8 cellular contexts compared by ENCODE assay signal in the genomic region with DNA sequence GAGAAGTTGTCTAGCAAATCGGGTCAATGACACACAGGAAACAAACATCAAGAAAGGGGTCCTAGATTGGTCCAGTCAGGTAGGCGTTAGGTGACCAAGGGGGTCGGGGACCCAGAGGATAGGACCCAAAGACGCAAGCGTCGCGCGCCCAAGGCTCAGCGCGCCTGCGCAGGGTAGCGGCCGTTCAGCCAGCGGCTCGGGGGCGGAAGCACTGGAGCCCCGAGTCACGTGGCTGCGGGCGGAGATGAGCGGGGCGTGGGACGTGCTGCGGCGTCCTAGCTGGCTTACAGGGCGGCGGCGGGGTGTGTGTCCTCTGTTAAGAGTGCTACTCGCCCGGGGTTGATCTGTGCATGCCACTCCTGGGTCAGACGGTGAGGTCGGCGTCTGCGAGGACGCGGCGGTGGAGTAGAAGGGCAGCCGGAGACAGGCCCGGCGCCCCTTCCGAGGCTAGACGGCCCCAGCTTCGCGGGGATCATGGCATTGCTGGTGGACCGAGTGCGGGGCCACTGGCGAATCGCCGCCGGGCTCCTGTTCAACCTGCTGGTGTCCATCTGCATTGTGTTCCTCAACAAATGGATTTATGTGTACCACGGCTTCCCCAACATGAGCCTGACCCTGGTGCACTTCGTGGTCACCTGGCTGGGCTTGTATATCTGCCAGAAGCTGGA. TPM values are rescaled to one million over a fixed set of nuclear protein-coding genes. Genes with fewer than 3 reads are reported as not detected.
DNase-seq lines count a peak whose midpoint lies in the region; ATAC-seq and TF ChIP-seq lines count a peak whose summit lies in the region.

A gene (plus strand): TSS at position 273 of the 668 bp plus-strand sequence. CDS start 202 bp downstream, at position 475.

- 0% methylated on average over 52 of the region's 52 CpGs for WGBS in prostate gland
- WGBS in urinary bladder, result under 1% methylated on average over 52 of the region's 52 CpGs

- CTCF ChIA-PET in T-cell (lab: Charles Lee), result interaction anchor here (0.5 to 2.9 kb wide), 6 partner anchors 62 to 389 kb away, joined by 3 to 25 read pairs (median 3); a partner anchor contains a TSS

- TF ChIP-seq CTCF in GM13976 (IDR thresholded peaks at IDR 0.05; ENCODE audit: borderline replicate concordance, control extremely low read depth, extremely low read depth, insufficient read depth, missing control alignments) (no peak), right atrium auricular region (IDR thresholded peaks at IDR 0.05) (no peak), prostate gland (IDR thresholded peaks at IDR 0.05) (no peak)

- in situ Hi-C loops in GM13976 (cut with MboI; ENCODE audit: low sequenced_read_pairs, unreplicated experiment), result no loop called here

- peak; percentile 98 for DNase-seq in GM13976 (ENCODE audit: low spot score)
- DNase-seq in NCI-H146 (lab: John Stamatoyannopoulos, UW), result peak; percentile 94
- peak; percentile 79 to 95 (median 89) for DNase-seq in T-cell
- peak; percentile 52 to 95 (median 86) for DNase-seq in amygdala (lab: John Stamatoyannopoulos, UW)
- peak; percentile 90 for DNase-seq in right atrium auricular region (ENCODE audit: low spot score)
- DNase-seq in prostate gland (ENCODE audit: low spot score), result peak; percentile 90

- intact Hi-C loops in prostate gland (cut with DNase I), result loop anchor here (2.0 kb wide), 1 partner anchor 63 kb away; a partner anchor contains a TSS

- H3K27ac ChIP-seq in right atrium auricular region (peak within 1 kb of the TSS; percentile 79 to 81), prostate gland (peak within 1 kb of the TSS; percentile 69 to 77), urinary bladder (ENCODE audit: low read depth) (peak within 1 kb of the TSS; percentile 74)

- peak within 1 kb of the TSS; percentile 87 to 91 for H3K27ac Mint-ChIP-seq in T-cell

- H3K27me3 Mint-ChIP-seq in T-cell, result no peaks in the 10 kb centered on the region

- H3K4me3 ChIP-seq in right atrium auricular region (peak within 1 kb of the TSS; percentile 67 to 73), prostate gland (peak within 1 kb of the TSS; percentile 58 to 76), urinary bladder (ENCODE audit: low read depth, low read length) (peak within 1 kb of the TSS; percentile 72)

- no peaks in the 10 kb centered on the region for H3K27me3 ChIP-seq in right atrium auricular region
- no peaks in the 10 kb centered on the region for H3K27me3 ChIP-seq in prostate gland (replicated peaks; ENCODE audit: insufficient read depth)

- peaks cover 11% of the 10 kb centered on the region for H3K36me3 Mint-ChIP-seq in T-cell

- POLR2A ChIA-PET in T-cell (lab: Charles Lee), result interaction anchor here (0.9 to 2.4 kb wide), 4 partner anchors 10 to 66 kb away, joined by 3 to 11 read pairs (median 7); a partner anchor contains a TSS

- H3K4me1 ChIP-seq in right atrium auricular region (peaks cover 0 to 12% of the 10 kb centered on the region in 2 donors), prostate gland (replicated peaks) (peaks cover 4% of the 10 kb centered on the region), urinary bladder (ENCODE audit: insufficient read depth) (no peaks in the 10 kb centered on the region)

- H3K9me3 Mint-ChIP-seq in T-cell, result no peaks in the 10 kb centered on the region

- peak; percentile 96 for ATAC-seq in HG02852 (IDR thresholded peaks at IDR 0.05; ENCODE audit: unreplicated experiment)
- peak; percentile 99 for ATAC-seq in T-cell (replicated peaks in 1 of 4)

- H3K9me3 ChIP-seq in right atrium auricular region, result no peaks in the 10 kb centered on the region
- no peaks in the 10 kb centered on the region for H3K9me3 ChIP-seq in prostate gland

- no peaks in the 10 kb centered on the region for H3K36me3 ChIP-seq in right atrium auricular region
- H3K36me3 ChIP-seq in prostate gland, result no peaks in the 10 kb centered on the region
- no peaks in the 10 kb centered on the region for H3K36me3 ChIP-seq in urinary bladder (ENCODE audit: insufficient read depth)

- H3K4me3 Mint-ChIP-seq in T-cell, result peak within 1 kb of the TSS; percentile 96 to 99 (median 96)

- H3K4me1 Mint-ChIP-seq in T-cell, result peaks cover 42 to 54% (median 43%) of the 10 kb centered on the region in 3 donors

- TF ChIP-seq POLR2A in prostate gland (IDR thresholded peaks at IDR 0.05), result peak; percentile 77

RNA-seq across cellular contexts. Expression of the gene that starts here (rescaled TPM):
- total RNA-seq in T-cell (10 to 100 TPM in 2 of 5 donors, 1 to 10 TPM in 3; 6.4 to 10.8 (median 9.7) TPM), right atrium auricular region (1 to 10 TPM; 2.3 to 3.1 TPM), prostate gland (10 to 100 TPM in 1 of 2 donors, 1 to 10 TPM in 1; 8.9 to 10.3 TPM), urinary bladder (9.0 TPM)
- 4.5 TPM for polyA plus RNA-seq in urinary bladder

Comparison
In these comparisons a context has a peak if more than half of its experiments do, and no peak if none do; other contexts are left out.
1. Peak in every context shown above with its lines: DNase-seq, ATAC-seq, H3K4me3 ChIP-seq and H3K27ac ChIP-seq.